ENCODE assay signal across 14 cellular contexts in the genomic region with DNA sequence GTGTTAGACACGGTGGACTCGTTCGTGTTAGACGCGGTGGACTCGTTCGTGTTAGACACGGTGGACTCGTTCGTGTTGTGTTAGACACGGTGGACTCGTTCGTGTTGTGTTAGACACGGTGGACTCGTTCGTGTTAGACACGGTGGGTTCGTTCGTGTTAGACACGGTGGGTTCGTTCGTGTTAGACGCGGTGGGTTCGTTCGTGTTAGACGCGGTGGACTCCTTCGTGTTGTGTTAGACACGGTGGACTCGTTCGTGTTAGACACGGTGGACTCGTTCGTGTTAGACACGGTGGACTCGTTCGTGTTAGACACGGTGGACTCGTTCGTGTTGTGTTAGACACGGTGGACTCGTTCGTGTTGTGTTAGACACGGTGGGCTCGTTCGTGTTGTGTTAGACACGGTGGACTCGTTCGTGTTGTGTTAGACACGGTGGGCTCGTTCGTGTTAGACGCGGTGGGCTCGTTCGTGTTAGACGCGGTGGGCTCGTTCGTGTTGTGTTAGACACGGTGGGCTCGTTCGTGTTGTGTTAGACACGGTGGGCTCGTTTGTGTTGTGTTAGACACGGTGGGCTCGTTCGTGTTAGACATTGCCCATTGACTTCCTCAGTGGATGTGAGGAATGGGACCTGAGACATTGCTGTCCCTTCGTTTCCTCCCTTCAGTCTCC. TPM values are rescaled to one million over a fixed set of nuclear protein-coding genes. Genes with fewer than 3 reads are reported as not detected.
A peak's percentile ranks its signal among the peaks of the same experiment; 100 is the strongest.
DNase-seq lines count a peak whose midpoint lies in the region; ATAC-seq, FAIRE-seq and TF ChIP-seq lines count a peak whose summit lies in the region.
"Not testable (repeated sequence)": the region's sequence is repeated elsewhere in the genome, so short reads cannot be mapped to it uniquely, and the experiment has no call there.
"Had no signal": no experiment of that assay in that cellular context is flagged by ENCODE, and none has a peak within 500 bp of the region (broad histone marks: within the 10 kb centered on the region; RNA-seq: fewer than 3 reads in every experiment).

No MANE protein-coding gene starts in this region.

- not testable (repeated sequence) for TF ChIP-seq CTCF in RWPE2 (IDR thresholded peaks at IDR 0.05; ENCODE audit: poor library complexity, severe bottlenecking); WTC11 (IDR thresholded peaks at IDR 0.05); chondrocyte (IDR thresholded peaks at IDR 0.05); kidney (IDR thresholded peaks at IDR 0.05; ENCODE audit: borderline replicate concordance, extremely low read depth, insufficient read depth); osteoblast (IDR thresholded peaks at IDR 0.05; ENCODE audit: extremely low read depth, low read depth, low read length)

- H3K9me3 ChIP-seq in RWPE2 (ENCODE audit: severe bottlenecking); kidney (ENCODE audit: control insufficient read depth in 1 of 2, low read length in 2 of 2); osteoblast (ENCODE audit: low read depth, low read length): not testable (repeated sequence)

- DNase-seq in RWPE2 (ENCODE audit: low spot score) (peak; percentile 80), chondrocyte (ENCODE audit: low spot score) (peak; percentile 92), kidney (peak; percentile 56), osteoblast (ENCODE audit: insufficient read length, low spot score, missing footprints) (peak; percentile 34)
- not testable (repeated sequence) for DNase-seq in WTC11 (ENCODE audit: low spot score); urothelium cell line (ENCODE audit: low spot score)
- peak; percentile 28 for DNase-seq in natural killer cell treated with Interleukin-12 subunit alpha and Interleukin-12 subunit beta and Interleukin-15 and Interleukin-18, amount 100 ng/mL, for 72 hours (ENCODE audit: low spot score)

- POLR2A ChIA-PET in WTC11 (lab: Charles Lee) = not testable (repeated sequence)

- not testable (repeated sequence) for H3K4me3 ChIP-seq in RWPE2 (ENCODE audit: severe bottlenecking); kidney (ENCODE audit: low read length in 2 of 2); osteoblast (ENCODE audit: insufficient read depth, low read length)

- H3K4me1 ChIP-seq in RWPE2 (ENCODE audit: insufficient read depth, poor library complexity, severe bottlenecking); kidney (ENCODE audit: control insufficient read depth in 1 of 2, insufficient read depth in 1 of 2, low read depth in 1 of 2, low read length in 2 of 2); osteoblast (ENCODE audit: insufficient read depth, low read length): not testable (repeated sequence)

- not testable (repeated sequence) for ATAC-seq in RWPE2 (ENCODE audit: low read depth); WTC11; natural killer cell treated with Interleukin-12 subunit alpha and Interleukin-12 subunit beta and Interleukin-15 and Interleukin-18, amount 100 ng/mL, for 72 hours

- H2AFZ ChIP-seq in osteoblast (ENCODE audit: low read length) = not testable (repeated sequence)

- not testable (repeated sequence) for H3K79me2 ChIP-seq in osteoblast (ENCODE audit: insufficient read depth, low read length)

- not testable (repeated sequence) for H4K20me1 ChIP-seq in osteoblast (ENCODE audit: insufficient read depth, low read length)

- H3K4me2 ChIP-seq in osteoblast (ENCODE audit: insufficient read depth, low read length) = not testable (repeated sequence)

- CTCF ChIA-PET in WTC11 (lab: Charles Lee) = not testable (repeated sequence)

- intact Hi-C loops in kidney (cut with DNase I) = not testable (repeated sequence)

- 0 out of 2 replicates have a peak overlapping the region, but pooled peaks have one; percentile 18 for H3K27ac Mint-ChIP-seq in WTC11
- not testable (repeated sequence) for H3K27ac Mint-ChIP-seq in chondrocyte (ENCODE audit: unreplicated experiment); natural killer cell treated with Interleukin-12 subunit alpha and Interleukin-12 subunit beta and Interleukin-15 and Interleukin-18, amount 100 ng/mL, for 72 hours

- not testable (repeated sequence) for FAIRE-seq in kidney (lab: Jason Lieb, UNC)
- FAIRE-seq in urothelium cell line (lab: Jason Lieb, UNC) = peak; percentile 84

- not testable (repeated sequence) for H3K9me3 Mint-ChIP-seq in WTC11; chondrocyte (ENCODE audit: low read depth); natural killer cell treated with Interleukin-12 subunit alpha and Interleukin-12 subunit beta and Interleukin-15 and Interleukin-18, amount 100 ng/mL, for 72 hours

- H3K9ac ChIP-seq in kidney (ENCODE audit: low read length in 2 of 2) = not testable (repeated sequence)

- H3K4me3 Mint-ChIP-seq in WTC11; chondrocyte (ENCODE audit: unreplicated experiment); natural killer cell treated with Interleukin-12 subunit alpha and Interleukin-12 subunit beta and Interleukin-15 and Interleukin-18, amount 100 ng/mL, for 72 hours: not testable (repeated sequence)

- H3K27me3 Mint-ChIP-seq in WTC11 (ENCODE audit: low read depth); chondrocyte (ENCODE audit: low read depth); natural killer cell treated with Interleukin-12 subunit alpha and Interleukin-12 subunit beta and Interleukin-15 and Interleukin-18, amount 100 ng/mL, for 72 hours: not testable (repeated sequence)

- H3K4me1 Mint-ChIP-seq in WTC11; chondrocyte (ENCODE audit: low read depth): not testable (repeated sequence)
- peaks cover 6 to 18% of the 10 kb centered on the region in 2 donors for H3K4me1 Mint-ChIP-seq in natural killer cell treated with Interleukin-12 subunit alpha and Interleukin-12 subunit beta and Interleukin-15 and Interleukin-18, amount 100 ng/mL, for 72 hours (ENCODE audit: low read depth in 2 of 2)

- not testable (repeated sequence) for H3K27me3 ChIP-seq in RWPE2 (ENCODE audit: insufficient read depth, poor library complexity, severe bottlenecking); osteoblast (ENCODE audit: insufficient read depth, low read length)

- H3K36me3 ChIP-seq in RWPE2 (ENCODE audit: low read depth); kidney (ENCODE audit: control insufficient read depth in 1 of 2, insufficient read depth in 2 of 2, low read length in 2 of 2); osteoblast (ENCODE audit: insufficient read depth, low read length): not testable (repeated sequence)

- H3K27ac ChIP-seq in RWPE2 (ENCODE audit: poor library complexity, severe bottlenecking); kidney (ENCODE audit: low read depth in 2 of 2, low read length in 2 of 2); osteoblast (ENCODE audit: low read depth, low read length): not testable (repeated sequence)

- not testable (repeated sequence) for H3K36me3 Mint-ChIP-seq in WTC11; chondrocyte (ENCODE audit: low read depth); natural killer cell treated with Interleukin-12 subunit alpha and Interleukin-12 subunit beta and Interleukin-15 and Interleukin-18, amount 100 ng/mL, for 72 hours

RNA-seq across cellular contexts. Expression of gene GP6, which starts 5.0 kb away (rescaled TPM):
- total RNA-seq in WTC11 (2021) (0.41 to 1.1 TPM (median 0.61 TPM) in 3 replicates), chondrocyte (0.51 TPM in 1 of 3 replicates, not detected in the others), kidney (0.35 TPM), osteoblast (not detected in 2 replicates)
- 0.73 TPM for polyA plus RNA-seq in kidney (ENCODE audit: insufficient read depth, low read depth, low replicate concordance)
- under 1 TPM in 1 of 2 donors, not detected in 1; 0.22 TPM for total RNA-seq in natural killer cell treated with Interleukin-12 subunit alpha and Interleukin-12 subunit beta and Interleukin-15 and Interleukin-18, amount 100 ng/mL, for 72 hours
- total RNA-seq: A673; CD8-positive, alpha-beta memory T cell; G401; GM12878 had no signal
- polyA plus RNA-seq: AG04450; CD4-positive, alpha-beta memory T cell; CD4-positive, CD25-positive, alpha-beta regulatory T cell; GM12878 had no signal

RNA-seq across cellular contexts. Expression of gene RDH13, which starts 29.8 kb away (rescaled TPM):
- total RNA-seq in WTC11 (2021) = 35.3 to 39.5 TPM (median 38.4 TPM) in 3 replicates
- 9.7 to 13.7 TPM (median 11.1 TPM) in 3 replicates for total RNA-seq in chondrocyte
- total RNA-seq in kidney = 38.7 TPM
- polyA plus RNA-seq in kidney (ENCODE audit: insufficient read depth, low read depth, low replicate concordance) = 24.9 TPM
- 10 to 100 TPM; 13.4 to 31.0 TPM for total RNA-seq in natural killer cell treated with Interleukin-12 subunit alpha and Interleukin-12 subunit beta and Interleukin-15 and Interleukin-18, amount 100 ng/mL, for 72 hours
- 9.7 and 12.7 TPM in 2 replicates for total RNA-seq in osteoblast

RNA-seq across cellular contexts. Expression of gene EPS8L1, which starts 42.6 kb away (rescaled TPM):
- total RNA-seq in WTC11 (2021) (38.9 to 43.8 TPM (median 42.8 TPM) in 3 replicates), chondrocyte (4.1 to 7.9 TPM (median 6.8 TPM) in 3 replicates), kidney (95.0 TPM), osteoblast (0.29 and 1.1 TPM in 2 replicates)
- 45.4 TPM for polyA plus RNA-seq in kidney (ENCODE audit: insufficient read depth, low read depth, low replicate concordance)
- 1 to 10 TPM; 1.3 to 8.7 TPM for total RNA-seq in natural killer cell treated with Interleukin-12 subunit alpha and Interleukin-12 subunit beta and Interleukin-15 and Interleukin-18, amount 100 ng/mL, for 72 hours
